ENCODE assay signal across 27 cellular contexts in the genomic region with DNA sequence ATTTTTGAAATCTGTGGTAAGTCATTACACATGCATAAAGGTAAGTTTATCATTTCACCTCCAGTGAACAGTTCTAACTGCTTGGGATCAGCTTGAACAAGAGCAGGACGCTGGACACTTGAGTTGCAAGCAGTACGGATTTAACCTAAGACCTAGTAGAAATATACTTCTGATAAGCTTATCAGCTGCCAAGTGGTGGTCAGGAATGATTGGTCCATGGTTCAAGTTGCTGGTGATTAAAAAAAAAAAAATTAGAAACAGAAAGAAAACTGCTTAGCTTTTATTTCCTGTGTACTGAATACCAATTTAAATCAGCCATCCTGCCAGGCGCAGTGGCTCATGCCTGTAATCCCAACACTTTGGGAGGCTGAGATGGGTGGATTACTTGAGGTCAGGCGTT.
"Had no signal": no experiment of that assay in that cellular context is flagged by ENCODE, and none has a peak within 500 bp of the region (broad histone marks: within the 10 kb centered on the region; RNA-seq: fewer than 3 reads in every experiment).

No MANE protein-coding gene starts in this region.

- H3K9me3 ChIP-seq: breast epithelium, esophagus squamous epithelium, gastroesophageal sphincter, left ventricle myocardium inferior, right lobe of liver, stomach, suprapubic skin, tibial nerve had no signal

- FAIRE-seq: TTC549, urothelium cell line had no signal

- H3K9me3 Mint-ChIP-seq: activated CD4-positive, alpha-beta memory T cell treated with anti-CD3 and anti-CD28 coated beads, Interleukin-2, amount 10 ng/mL, durations not matched to agents 7 days and 5 days; activated CD4-positive, alpha-beta T cell treated with anti-CD3 and anti-CD28 coated beads, Interleukin-2, amount 10 ng/mL, durations not matched to agents 24 days and 14 days; activated naive CD4-positive, alpha-beta T cell treated with anti-CD3 and anti-CD28 coated beads for 36 hours; activated T-cell treated with anti-CD3 and anti-CD28 coated beads, Interleukin-2, amount 50 U/mL, for 72 hours; neural crest cell; stimulated activated memory B cell treated with anti-CD40 and anti-IgM and Interleukin-4, amounts not matched to agents 10 μg/mL and 1 μg/mL and 100 μg/mL, for 72 hours; T-helper 2 cell treated with Interferon-gamma antibody and Interleukin-4, amounts not matched to agents 5 μg/mL and 100 μg/mL, for 36 hours had no signal

- H3K36me3 ChIP-seq: breast epithelium, right lobe of liver, suprapubic skin had no signal

- H3K27me3 Mint-ChIP-seq: activated CD4-positive, alpha-beta memory T cell treated with anti-CD3 and anti-CD28 coated beads, Interleukin-2, amount 10 ng/mL, durations not matched to agents 7 days and 5 days; activated CD4-positive, alpha-beta T cell treated with anti-CD3 and anti-CD28 coated beads, Interleukin-2, amount 10 ng/mL, durations not matched to agents 24 days and 14 days; stimulated activated memory B cell treated with anti-CD40 and anti-IgM and Interleukin-4, amounts not matched to agents 10 μg/mL and 1 μg/mL and 100 μg/mL, for 72 hours had no signal

- H3K4me3 ChIP-seq: breast epithelium, coronary artery, esophagus squamous epithelium, gastroesophageal sphincter, left ventricle myocardium inferior, right lobe of liver, skin epidermis, stomach, suprapubic skin, tibial nerve had no signal

- H3K27ac Mint-ChIP-seq: activated CD4-positive, alpha-beta memory T cell treated with anti-CD3 and anti-CD28 coated beads, Interleukin-2, amount 10 ng/mL, durations not matched to agents 7 days and 5 days; activated CD4-positive, alpha-beta T cell treated with anti-CD3 and anti-CD28 coated beads, Interleukin-2, amount 10 ng/mL, durations not matched to agents 24 days and 14 days; activated naive CD4-positive, alpha-beta T cell treated with anti-CD3 and anti-CD28 coated beads for 36 hours; stimulated activated memory B cell treated with anti-CD40 and anti-IgM and Interleukin-4, amounts not matched to agents 10 μg/mL and 1 μg/mL and 100 μg/mL, for 72 hours; T-helper 2 cell treated with Interferon-gamma antibody and Interleukin-4, amounts not matched to agents 5 μg/mL and 100 μg/mL, for 36 hours had no signal

- ATAC-seq: activated T-cell treated with anti-CD3 and anti-CD28 coated beads, Interleukin-2, amount 50 U/mL, for 72 hours; gastroesophageal sphincter; stimulated activated memory B cell treated with anti-CD40 and anti-IgM and Interleukin-4, amounts not matched to agents 10 μg/mL and 1 μg/mL and 100 μg/mL, for 72 hours had no signal

- DNase-seq: activated CD4-positive, alpha-beta memory T cell treated with anti-CD3 and anti-CD28 coated beads, Interleukin-2, amount 10 ng/mL, durations not matched to agents 7 days and 5 days; activated CD4-positive, alpha-beta T cell treated with anti-CD3 and anti-CD28 coated beads, Interleukin-2, amount 10 ng/mL, durations not matched to agents 24 days and 14 days; activated CD4-positive, CD25-positive, alpha-beta regulatory T cell; activated effector memory CD4-positive, alpha-beta T cell treated with Interleukin-2 at 50 U/mL for 16 hours; activated naive CD4-positive, alpha-beta T cell treated with anti-CD3 and anti-CD28 coated beads for 36 hours; activated T-cell treated with anti-CD3 and anti-CD28 coated beads, Interleukin-2, amount 50 U/mL, for 72 hours; amniotic stem cell; esophagus squamous epithelium; head of caudate nucleus; hypothalamus; left ventricle myocardium inferior; midbrain; occipital lobe; right lobe of liver; stimulated activated CD4-positive, alpha-beta T cell treated with anti-CD3 and anti-CD28 coated beads, Interleukin-2, amount 100 ng/mL, for 24 hours; stomach had no signal

- H3K4me3 Mint-ChIP-seq: activated CD4-positive, alpha-beta memory T cell treated with anti-CD3 and anti-CD28 coated beads, Interleukin-2, amount 10 ng/mL, durations not matched to agents 7 days and 5 days; activated CD4-positive, alpha-beta T cell treated with anti-CD3 and anti-CD28 coated beads, Interleukin-2, amount 10 ng/mL, durations not matched to agents 24 days and 14 days; activated naive CD4-positive, alpha-beta T cell treated with anti-CD3 and anti-CD28 coated beads for 36 hours; activated T-cell treated with anti-CD3 and anti-CD28 coated beads, Interleukin-2, amount 50 U/mL, for 72 hours; neural crest cell; stimulated activated memory B cell treated with anti-CD40 and anti-IgM and Interleukin-4, amounts not matched to agents 10 μg/mL and 1 μg/mL and 100 μg/mL, for 72 hours; T-helper 2 cell treated with Interferon-gamma antibody and Interleukin-4, amounts not matched to agents 5 μg/mL and 100 μg/mL, for 36 hours had no signal

- H3K4me1 ChIP-seq: breast epithelium had no signal

- H3K27me3 ChIP-seq: breast epithelium, esophagus squamous epithelium, gastroesophageal sphincter, right lobe of liver, stomach, suprapubic skin, tibial nerve had no signal

- H3K4me1 Mint-ChIP-seq: stimulated activated memory B cell treated with anti-CD40 and anti-IgM and Interleukin-4, amounts not matched to agents 10 μg/mL and 1 μg/mL and 100 μg/mL, for 72 hours had no signal

- H3K27ac ChIP-seq: breast epithelium, coronary artery, esophagus squamous epithelium, gastroesophageal sphincter, left ventricle myocardium inferior, right lobe of liver, skin epidermis, stomach, suprapubic skin, tibial nerve had no signal
